ENCODE assay signal across 14 cellular contexts in the genomic region with DNA sequence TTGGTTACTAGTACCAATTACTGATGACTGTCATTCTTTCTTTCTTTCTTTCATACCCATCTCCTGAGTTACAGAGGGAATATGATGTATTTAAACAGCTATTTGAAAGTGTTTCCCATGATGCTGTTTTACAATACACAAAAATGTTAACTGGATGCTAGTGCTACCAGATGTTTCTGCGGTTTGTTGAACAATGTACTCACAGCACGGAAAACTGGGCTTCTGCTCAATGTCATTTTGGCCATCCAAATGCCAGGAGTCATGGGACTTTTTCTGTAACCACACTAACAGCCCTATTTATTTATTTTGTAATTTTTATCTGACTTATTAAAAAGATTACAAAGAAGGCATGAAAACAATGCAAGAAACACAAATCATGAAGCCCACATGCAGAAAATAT.
"Had no signal": no experiment of that assay in that cellular context is flagged by ENCODE, and none has a peak within 500 bp of the region (broad histone marks: within the 10 kb centered on the region; RNA-seq: fewer than 3 reads in every experiment).

No MANE protein-coding gene starts in this region.

- DNase-seq: activated B cell treated with CpG ODN at 0.5 μM for 24 hours; activated CD4-positive, alpha-beta T cell treated with anti-CD3 and anti-CD28 coated beads, Interleukin-2, amount 10 ng/mL, durations not matched to agents 24 days and 14 days; activated naive CD4-positive, alpha-beta T cell; body of pancreas; effector memory CD4-positive, alpha-beta T cell; foreskin melanocyte; head of caudate nucleus; stimulated activated CD4-positive, alpha-beta T cell treated with anti-CD3 and anti-CD28 coated beads, Interleukin-15, amount 100 ng/mL, for 24 hours; stimulated activated CD4-positive, alpha-beta T cell treated with anti-CD3 and anti-CD28 coated beads, Interleukin-4, amount 100 ng/mL, for 4 hours; stimulated activated naive CD8-positive, alpha-beta T cell treated with anti-CD3 and anti-CD28 coated beads, Interleukin-15, amount 100 ng/mL, for 72 hours; T-helper 2 cell; testis; upper lobe of right lung had no signal

- ATAC-seq: body of pancreas; natural killer cell treated with Interleukin-12 subunit alpha and Interleukin-12 subunit beta and Interleukin-15 and Interleukin-18, amount 100 ng/mL, for 72 hours; stimulated activated naive CD8-positive, alpha-beta T cell treated with anti-CD3 and anti-CD28 coated beads, Interleukin-15, amount 100 ng/mL, for 72 hours; upper lobe of right lung had no signal

- H3K4me3 ChIP-seq: body of pancreas, testis, upper lobe of right lung had no signal
